8 cellular contexts compared by ENCODE assay signal in the genomic region with DNA sequence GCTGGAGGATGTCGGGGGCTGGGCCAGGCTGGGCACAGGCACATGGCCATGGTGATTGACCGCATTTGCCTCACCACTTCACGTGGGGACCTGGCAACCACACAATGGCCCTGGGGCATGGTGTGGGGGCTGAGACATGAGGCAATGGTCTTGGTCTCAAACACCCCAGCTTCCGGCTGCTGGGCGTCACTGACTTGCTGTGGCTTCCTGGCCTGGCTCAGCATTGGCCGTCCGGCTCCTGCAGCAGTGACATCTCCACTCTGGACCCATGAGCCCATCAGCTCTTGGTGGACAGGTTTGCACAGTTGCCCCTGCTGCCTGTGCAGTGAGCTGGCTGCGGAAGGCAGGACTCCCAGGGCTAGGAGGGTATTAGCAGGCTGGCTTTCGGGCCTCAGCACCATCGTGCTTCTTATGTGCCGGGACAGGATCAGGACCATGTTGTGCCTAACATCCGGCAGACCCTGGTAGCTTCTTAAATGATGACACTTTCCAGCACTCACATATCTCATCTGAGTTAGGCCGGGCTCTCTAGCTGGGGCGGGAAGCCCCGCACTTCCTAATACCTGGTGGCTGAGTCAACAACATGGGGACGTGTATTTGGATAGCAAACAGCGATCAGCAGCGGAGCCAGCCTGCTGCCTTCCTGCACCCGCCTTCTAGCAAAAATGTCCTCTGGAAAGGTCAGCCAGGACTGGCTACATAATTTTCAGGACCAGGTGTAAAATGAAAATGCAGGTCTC. TPM values are rescaled to one million over a fixed set of nuclear protein-coding genes. Genes with fewer than 3 reads are reported as not detected.
DNase-seq lines count a peak whose midpoint lies in the region; ATAC-seq and TF ChIP-seq lines count a peak whose summit lies in the region.

No MANE protein-coding gene starts in this region.

- H3K36me3 Mint-ChIP-seq in MCF 10A (ENCODE audit: insufficient read depth, unreplicated experiment), result peaks cover 18% of the 10 kb centered on the region
- H3K36me3 Mint-ChIP-seq in activated T-helper 1 cell treated with anti-CD3 and anti-CD28 coated beads, Interleukin-12 subunit alpha, Interleukin-12 subunit beta, Interleukin-2, Interleukin-4 antibody, amounts not matched to agents 30 ng/mL and 10 ng/mL and 1 ng/mL, durations not matched to agents 14 hours and 24 hours and 36 hours (ENCODE audit: low read depth), result peaks cover 5% of the 10 kb centered on the region

- peaks cover 44% of the 10 kb centered on the region for H3K79me2 ChIP-seq in mammary epithelial cell (ENCODE audit: insufficient read depth, low read length)

- H3K4me2 ChIP-seq in mammary epithelial cell (ENCODE audit: insufficient read depth, low read depth, low read length), result no peak overlapping the region

- H3K9me3 ChIP-seq in mammary epithelial cell (replicated peaks; ENCODE audit: insufficient read depth, low read length) (no peaks in the 10 kb centered on the region), heart left ventricle (no peaks in the 10 kb centered on the region), skeletal muscle tissue (ENCODE audit: control insufficient read depth in 3 of 3, low read length in 3 of 3) (no peaks in the 10 kb centered on the region)

- H3K36me3 ChIP-seq in mammary epithelial cell (ENCODE audit: insufficient read depth, low read length) (no peaks in the 10 kb centered on the region), heart left ventricle (no peaks in the 10 kb centered on the region), skeletal muscle tissue (ENCODE audit: control insufficient read depth in 3 of 3, insufficient read depth in 3 of 3, low read length in 3 of 3) (no peaks in the 10 kb centered on the region)

- H3K27me3 Mint-ChIP-seq in MCF 10A (ENCODE audit: insufficient read depth, unreplicated experiment), result no peaks in the 10 kb centered on the region
- no peaks in the 10 kb centered on the region for H3K27me3 Mint-ChIP-seq in activated T-helper 1 cell treated with anti-CD3 and anti-CD28 coated beads, Interleukin-12 subunit alpha, Interleukin-12 subunit beta, Interleukin-2, Interleukin-4 antibody, amounts not matched to agents 30 ng/mL and 10 ng/mL and 1 ng/mL, durations not matched to agents 14 hours and 24 hours and 36 hours (ENCODE audit: insufficient read depth)

- no peak for TF ChIP-seq POLR2A in heart left ventricle (IDR thresholded peaks at IDR 0.05)

- CTCF ChIA-PET in MCF 10A (lab: Yijun Ruan, JAX), result interaction anchor here (0.7 to 1.2 kb wide), 4 partner anchors 9 to 137 kb away, joined by 3 read pairs; no protein-coding TSS in a partner anchor
- CTCF ChIA-PET in mammary epithelial cell (lab: Charles Lee; ENCODE audit: low non-redundant PET), result no interaction called here

- DNase-seq in MCF 10A (ENCODE audit: unreplicated experiment) (peak; percentile 88), mammary epithelial cell (no peak), heart left ventricle (peak; percentile 42 to 75 (median 62)), inferior parietal cortex (ENCODE audit: extremely low spot score) (no peak), NCI-H1930 (lab: John Stamatoyannopoulos, UW) (no peak), NCI-H82 (lab: John Stamatoyannopoulos, UW) (no peak)
- DNase-seq in activated T-helper 1 cell treated with anti-CD3 and anti-CD28 coated beads, Interleukin-12 subunit alpha, Interleukin-12 subunit beta, Interleukin-2, Interleukin-4 antibody, amounts not matched to agents 30 ng/mL and 10 ng/mL and 1 ng/mL, durations not matched to agents 14 hours and 24 hours and 36 hours (ENCODE audit: low spot score), result no peak

- no peaks in the 10 kb centered on the region for H3K27me3 ChIP-seq in mammary epithelial cell (ENCODE audit: insufficient read depth, low read length)
- no peaks in the 10 kb centered on the region for H3K27me3 ChIP-seq in heart left ventricle
- no peaks in the 10 kb centered on the region for H3K27me3 ChIP-seq in skeletal muscle tissue (ENCODE audit: control insufficient read depth in 3 of 3, insufficient read depth in 3 of 3, low read length in 3 of 3)

- 87% methylated on average over 18 of the region's 19 CpGs for WGBS in mammary epithelial cell (ENCODE audit: low coverage, missing lambda C conversion rate)
- 70 to 82% (median 74%) methylated on average over 10 to 19 of the region's 19 CpGs for WGBS in heart left ventricle, 4 donors

- H3K4me3 ChIP-seq in mammary epithelial cell (replicated peaks in 1 of 3; ENCODE audit: insufficient read depth in 1 of 3, low read depth in 2 of 3, low read length in 3 of 3) (no peak overlapping the region), heart left ventricle (peak overlapping the region in 1 of 12 donors; percentile 27), skeletal muscle tissue (ENCODE audit: low read length in 3 of 3) (no peak overlapping the region)

- H4K20me1 ChIP-seq in mammary epithelial cell (ENCODE audit: insufficient read depth, low read length), result no peaks in the 10 kb centered on the region

- in situ Hi-C loops in mammary epithelial cell (cut with MboI; ENCODE audit: low sequenced_read_pairs in 2 of 2), result no loop called here

- no peak overlapping the region for H3K9ac ChIP-seq in mammary epithelial cell (ENCODE audit: insufficient read depth, low read length)
- peak overlapping the region in 2 of 3 donors; percentile 14 to 16 for H3K9ac ChIP-seq in skeletal muscle tissue (ENCODE audit: low read depth in 1 of 3, low read length in 3 of 3)

- H3K4me1 ChIP-seq in mammary epithelial cell (ENCODE audit: insufficient read depth, low read length) (peaks cover 3% of the 10 kb centered on the region), heart left ventricle (peaks cover 6 to 93% (median 57%) of the 10 kb centered on the region in 12 donors), skeletal muscle tissue (ENCODE audit: control insufficient read depth in 3 of 3, insufficient read depth in 3 of 3, low read length in 3 of 3) (peaks cover 32 to 62% (median 60%) of the 10 kb centered on the region in 3 donors)

- H3K9me3 Mint-ChIP-seq in MCF 10A (ENCODE audit: unreplicated experiment), result no peaks in the 10 kb centered on the region
- H3K9me3 Mint-ChIP-seq in activated T-helper 1 cell treated with anti-CD3 and anti-CD28 coated beads, Interleukin-12 subunit alpha, Interleukin-12 subunit beta, Interleukin-2, Interleukin-4 antibody, amounts not matched to agents 30 ng/mL and 10 ng/mL and 1 ng/mL, durations not matched to agents 14 hours and 24 hours and 36 hours, result no peaks in the 10 kb centered on the region

- TF ChIP-seq CTCF in MCF 10A (IDR thresholded peaks at IDR 0.05; ENCODE audit: unreplicated experiment) (no peak), mammary epithelial cell (conservative IDR thresholded peaks at IDR 0.05 in 1 of 2, IDR thresholded peaks at IDR 0.05 in 1 of 2; ENCODE audit: extremely low read depth in 1 of 2, insufficient read depth in 1 of 2, low read depth in 1 of 2, low read length in 2 of 2) (no peak), heart left ventricle (IDR thresholded peaks at IDR 0.05) (no peak)

- POLR2A ChIA-PET in MCF 10A (lab: Yijun Ruan, JAX), result interaction anchor here (1.1 to 4.0 kb wide), 5 partner anchors 19 to 142 kb away, joined by 3 to 22 read pairs (median 14); a partner anchor contains a TSS

- peaks cover 51% of the 10 kb centered on the region for H3K4me1 Mint-ChIP-seq in MCF 10A (ENCODE audit: insufficient read depth, unreplicated experiment)
- peaks cover 83% of the 10 kb centered on the region for H3K4me1 Mint-ChIP-seq in activated T-helper 1 cell treated with anti-CD3 and anti-CD28 coated beads, Interleukin-12 subunit alpha, Interleukin-12 subunit beta, Interleukin-2, Interleukin-4 antibody, amounts not matched to agents 30 ng/mL and 10 ng/mL and 1 ng/mL, durations not matched to agents 14 hours and 24 hours and 36 hours (ENCODE audit: low read depth)

- peak; percentile 15 to 66 (median 40) for ATAC-seq in heart left ventricle

- H3K27ac ChIP-seq in mammary epithelial cell (ENCODE audit: insufficient read depth, low read depth, low read length) (no peak overlapping the region), heart left ventricle (peak overlapping the region in 11 of 12 donors; percentile 33 to 97 (median 77)), skeletal muscle tissue (ENCODE audit: low read depth, low read length) (peak overlapping the region; percentile 73)

- H3K27ac Mint-ChIP-seq in MCF 10A (ENCODE audit: low read depth, unreplicated experiment), result peak overlapping the region; percentile 37
- peak overlapping the region; percentile 69 for H3K27ac Mint-ChIP-seq in activated T-helper 1 cell treated with anti-CD3 and anti-CD28 coated beads, Interleukin-12 subunit alpha, Interleukin-12 subunit beta, Interleukin-2, Interleukin-4 antibody, amounts not matched to agents 30 ng/mL and 10 ng/mL and 1 ng/mL, durations not matched to agents 14 hours and 24 hours and 36 hours

- no TSS peak for BruUV-seq in MCF 10A (replicated peaks; lab: Mats Ljungman, UMichigan)
- BruUV-seq in mammary epithelial cell (replicated peaks; lab: Mats Ljungman, UMichigan), result no TSS peak

- dilution Hi-C loops in mammary epithelial cell (cut with HindIII; ENCODE audit: low sequenced_read_pairs), result no loop called here

- H2AFZ ChIP-seq in mammary epithelial cell (ENCODE audit: low read depth, low read length), result no peak overlapping the region

- intact Hi-C loops in MCF 10A (cut with micrococcal nuclease), result no loop called here
- intact Hi-C loops in mammary epithelial cell (cut with micrococcal nuclease), result no loop called here
- intact Hi-C loops in activated T-helper 1 cell treated with anti-CD3 and anti-CD28 coated beads, Interleukin-12 subunit alpha, Interleukin-12 subunit beta, Interleukin-2, Interleukin-4 antibody, amounts not matched to agents 30 ng/mL and 10 ng/mL and 1 ng/mL, durations not matched to agents 14 hours and 24 hours and 36 hours (cut with micrococcal nuclease), result loop anchor here (10.0 kb wide), 1 partner anchor 370 kb away; no protein-coding TSS in a partner anchor
- intact Hi-C loops in heart left ventricle (cut with DNase I), result no loop called here

- H3K4me3 Mint-ChIP-seq in MCF 10A (ENCODE audit: unreplicated experiment), result peak overlapping the region; percentile 25
- H3K4me3 Mint-ChIP-seq in activated T-helper 1 cell treated with anti-CD3 and anti-CD28 coated beads, Interleukin-12 subunit alpha, Interleukin-12 subunit beta, Interleukin-2, Interleukin-4 antibody, amounts not matched to agents 30 ng/mL and 10 ng/mL and 1 ng/mL, durations not matched to agents 14 hours and 24 hours and 36 hours, result no peak overlapping the region

RNA-seq across cellular contexts. Expression of a gene that starts 34.1 kb away (rescaled TPM):
- 27.3 and 32.2 TPM in 2 replicates for total RNA-seq in MCF 10A (2022)
- total RNA-seq in mammary epithelial cell, result 10 to 100 TPM in 1 of 2 donors, 1 to 10 TPM in 1; 9.7 to 18.3 TPM
- 2.8 TPM for polyA plus RNA-seq in mammary epithelial cell
- polyA minus RNA-seq in mammary epithelial cell, result 16.2 TPM
- 22.6 and 23.1 TPM in 2 replicates for total RNA-seq in activated T-helper 1 cell treated with anti-CD3 and anti-CD28 coated beads, Interleukin-12 subunit alpha, Interleukin-12 subunit beta, Interleukin-2, Interleukin-4 antibody, amounts not matched to agents 30 ng/mL and 10 ng/mL and 1 ng/mL, durations not matched to agents 14 hours and 24 hours and 36 hours
- total RNA-seq in heart left ventricle, result 10 to 100 TPM in 1 of 9 donors, 1 to 10 TPM in 8; 2.9 to 22.4 (median 5.9) TPM
- 1 to 10 TPM; 3.4 to 6.1 TPM for polyA plus RNA-seq in heart left ventricle
- 3.7 TPM for total RNA-seq in skeletal muscle tissue

Comparison
In these comparisons a context has a peak if more than half of its experiments do, and no peak if none do; other contexts are left out.
1. DNase-seq: peak in MCF 10A (single experiment) and heart left ventricle (5 of 5); none in mammary epithelial cell (single experiment), activated T-helper 1 cell treated with anti-CD3 and anti-CD28 coated beads, Interleukin-12 subunit alpha, Interleukin-12 subunit beta, Interleukin-2, Interleukin-4 antibody, amounts not matched to agents 30 ng/mL and 10 ng/mL and 1 ng/mL, durations not matched to agents 14 hours and 24 hours and 36 hours (single experiment), inferior parietal cortex (single experiment), NCI-H1930 (0 of 2) and NCI-H82 (single experiment).